In genomic region chr16:72819345-72819744, GRCh38 we compare ENCODE assay signal across 13 cellular contexts.
DNase-seq lines count a peak whose midpoint lies in the region; ATAC-seq and TF ChIP-seq lines count a peak whose summit lies in the region.
"Had no signal": no experiment of that assay in that cellular context is flagged by ENCODE, and none has a peak within 500 bp of the region (broad histone marks: within the 10 kb centered on the region; RNA-seq: fewer than 3 reads in every experiment).

No MANE protein-coding gene starts in this region.

- peak; percentile 94 for DNase-seq in EH (ENCODE audit: low read depth)
- DNase-seq in RPMI7951 (ENCODE audit: low read depth) = peak; percentile 81
- peak; percentile 54 for DNase-seq in epithelial cell of proximal tubule (ENCODE audit: low read depth)
- peak; percentile 37 to 54 for DNase-seq in trophoblast cell
- DNase-seq in cortex of kidney (lab: John Stamatoyannopoulos, UW) = no peak
- no peak for DNase-seq in activated effector memory CD4-positive, alpha-beta T cell treated with anti-CD3 and anti-CD28 coated beads, Interleukin-2, amount 50 U/mL, for 16 hours
- DNase-seq: activated effector memory CD4-positive, alpha-beta T cell treated with Interleukin-2 at 50 U/mL for 16 hours; C1 segment of cervical spinal cord; effector memory CD4-positive, alpha-beta T cell; kidney; NCI-H1105 had no signal

- no peak overlapping the region for H4K8ac ChIP-seq in trophoblast cell (ENCODE audit: low read depth, low read length)

- no peaks in the 10 kb centered on the region for H3K9me3 ChIP-seq in trophoblast cell (ENCODE audit: insufficient read depth, low read depth, low read length)

- no peak overlapping the region for H3K9ac ChIP-seq in trophoblast cell (ENCODE audit: low read length)

- H3K4me2 ChIP-seq in trophoblast cell (ENCODE audit: low read length) = no peak overlapping the region

- H3K27ac ChIP-seq in trophoblast cell (ENCODE audit: low read depth, low read length) = no peak overlapping the region

- H2AFZ ChIP-seq in trophoblast cell (ENCODE audit: insufficient read depth, low read length, poor library complexity) = no peak overlapping the region

- H3K4me3 ChIP-seq in epithelial cell of proximal tubule (ENCODE audit: low read depth, low read length) (peak overlapping the region; percentile 21), trophoblast cell (ENCODE audit: low read depth, low read length) (no peak overlapping the region)

- H3K18ac ChIP-seq in trophoblast cell (ENCODE audit: low read length) = no peak overlapping the region

- H3K23ac ChIP-seq in trophoblast cell (ENCODE audit: low read length) = no peak overlapping the region

- no peak overlapping the region for H2BK120ac ChIP-seq in trophoblast cell (ENCODE audit: insufficient read depth, low read length, poor library complexity)

- H3K14ac ChIP-seq in trophoblast cell (ENCODE audit: low read length) = no peak overlapping the region

- peaks cover 0 to 2% of the 10 kb centered on the region in 2 experiments for H3K36me3 ChIP-seq in trophoblast cell (ENCODE audit: control insufficient read depth in 1 of 2, insufficient read depth in 2 of 2, low read length in 2 of 2)

- H2AK5ac ChIP-seq in trophoblast cell (ENCODE audit: low read length) = no peak overlapping the region

- H3K27me3 ChIP-seq in trophoblast cell (ENCODE audit: insufficient read depth, low read length) = no peaks in the 10 kb centered on the region

- no CpG with 5 or more reads among the region's 6 CpGs for WGBS in trophoblast cell (ENCODE audit: extremely low coverage, insufficient coverage, insufficient read length)

- H3K4me1 ChIP-seq in trophoblast cell (ENCODE audit: control insufficient read depth in 1 of 2, insufficient read depth in 2 of 2, low read length in 2 of 2) = no peaks in the 10 kb centered on the region

- TF ChIP-seq CTCF in epithelial cell of proximal tubule (conservative IDR thresholded peaks at IDR 0.05; ENCODE audit: low read depth, low read length) = no peak

- no peak overlapping the region for H4K12ac ChIP-seq in trophoblast cell (ENCODE audit: low read depth, low read length)

- no peak overlapping the region for H2BK12ac ChIP-seq in trophoblast cell (ENCODE audit: low read length)

- H2BK5ac ChIP-seq in trophoblast cell (ENCODE audit: low read depth, low read length, poor library complexity) = no peak overlapping the region

- no peaks in the 10 kb centered on the region for H3K79me1 ChIP-seq in trophoblast cell (ENCODE audit: low read length)

- no peak overlapping the region for H4K91ac ChIP-seq in trophoblast cell (ENCODE audit: low read depth, low read length)

- H3K79me2 ChIP-seq in trophoblast cell (ENCODE audit: control insufficient read depth, insufficient read depth, low read length, poor library complexity) = no peaks in the 10 kb centered on the region

- ATAC-seq in GM19324 (IDR thresholded peaks at IDR 0.05; ENCODE audit: low FRiP score, unreplicated experiment) (no peak), GM21619 (IDR thresholded peaks at IDR 0.05; ENCODE audit: unreplicated experiment) (no peak)

- no peak overlapping the region for H3K4ac ChIP-seq in trophoblast cell (ENCODE audit: low read depth, low read length)

Comparison
In these comparisons a context has a peak if more than half of its experiments do, and no peak if none do; other contexts are left out.
1. DNase-seq: peak in EH (single experiment), RPMI7951 (single experiment), epithelial cell of proximal tubule (single experiment) and trophoblast cell (2 of 2); none in cortex of kidney (single experiment) and activated effector memory CD4-positive, alpha-beta T cell treated with anti-CD3 and anti-CD28 coated beads, Interleukin-2, amount 50 U/mL, for 16 hours (single experiment).